Comparison of ENCODE assay signal across 15 cellular contexts in genomic region chr10:57696641-57697040, GRCh38.
A peak's percentile ranks its signal among the peaks of the same experiment; 100 is the strongest.
DNase-seq lines count a peak whose midpoint lies in the region; ATAC-seq and TF ChIP-seq lines count a peak whose summit lies in the region.
"Had no signal": no experiment of that assay in that cellular context is flagged by ENCODE, and none has a peak within 500 bp of the region (broad histone marks: within the 10 kb centered on the region; RNA-seq: fewer than 3 reads in every experiment).

No MANE protein-coding gene starts in this region.

- H3K27ac Mint-ChIP-seq in mesothelial cell of epicardium = peak overlapping the region; percentile 33

- peaks cover 37% of the 10 kb centered on the region for H3K4me1 Mint-ChIP-seq in mesothelial cell of epicardium

- DNase-seq in AG08395 (ENCODE audit: low spot score) (peak; percentile 48), M059J (ENCODE audit: low read depth) (peak; percentile 83), dedifferentiated amniotic fluid mesenchymal stem cell (ENCODE audit: extremely low spot score) (peak; percentile 92), mesothelial cell of epicardium (ENCODE audit: low spot score in 2 of 2, unreplicated experiment in 2 of 2) (no peak), NCI-H2107 (lab: John Stamatoyannopoulos, UW) (no peak), GM13976 (ENCODE audit: low spot score) (no peak), T-helper 2 cell (no peak)
- DNase-seq: activated CD4-positive, CD25-positive, alpha-beta regulatory T cell treated with anti-CD3 and anti-CD28 coated beads, Interleukin-2, amount 50 U/mL, for 72 hours; activated effector memory CD4-positive, alpha-beta T cell treated with Interleukin-2 at 50 U/mL for 16 hours; NCI-H446; stimulated activated CD4-positive, alpha-beta T cell treated with anti-CD3 and anti-CD28 coated beads, Interleukin-12 subunit alpha, Interleukin-12 subunit beta, amount 100 ng/mL, for 4 hours; stimulated activated CD8-positive, alpha-beta memory T cell treated with anti-CD3 and anti-CD28 coated beads, Interleukin-4, amount 100 ng/mL, for 48 hours had no signal

- TF ChIP-seq CTCF in mesothelial cell of epicardium (IDR thresholded peaks at IDR 0.05; ENCODE audit: unreplicated experiment) (no peak), GM13976 (IDR thresholded peaks at IDR 0.05; ENCODE audit: borderline replicate concordance, control extremely low read depth, extremely low read depth, insufficient read depth, missing control alignments) (no peak)

- H3K36me3 Mint-ChIP-seq in mesothelial cell of epicardium = no peaks in the 10 kb centered on the region

- H3K4me3 Mint-ChIP-seq in mesothelial cell of epicardium = no peak overlapping the region

- no peaks in the 10 kb centered on the region for H3K27me3 Mint-ChIP-seq in mesothelial cell of epicardium (ENCODE audit: low read depth)

- in situ Hi-C loops in GM13976 (cut with MboI; ENCODE audit: low sequenced_read_pairs, unreplicated experiment) = no loop called here

- H3K9me3 Mint-ChIP-seq in mesothelial cell of epicardium = peaks cover 4% of the 10 kb centered on the region

- no peak for ATAC-seq in HG02571 (IDR thresholded peaks at IDR 0.05; ENCODE audit: unreplicated experiment)
- ATAC-seq: HCT116, Right ventricle myocardium inferior had no signal

Comparison
In these comparisons a context has a peak if more than half of its experiments do, and no peak if none do; other contexts are left out.
1. DNase-seq: peak in AG08395 (single experiment), M059J (single experiment) and dedifferentiated amniotic fluid mesenchymal stem cell (single experiment); none in mesothelial cell of epicardium (0 of 2), NCI-H2107 (single experiment), GM13976 (single experiment) and T-helper 2 cell (0 of 5).